Comparison of ENCODE assay signal across 11 cellular contexts in the genomic region with DNA sequence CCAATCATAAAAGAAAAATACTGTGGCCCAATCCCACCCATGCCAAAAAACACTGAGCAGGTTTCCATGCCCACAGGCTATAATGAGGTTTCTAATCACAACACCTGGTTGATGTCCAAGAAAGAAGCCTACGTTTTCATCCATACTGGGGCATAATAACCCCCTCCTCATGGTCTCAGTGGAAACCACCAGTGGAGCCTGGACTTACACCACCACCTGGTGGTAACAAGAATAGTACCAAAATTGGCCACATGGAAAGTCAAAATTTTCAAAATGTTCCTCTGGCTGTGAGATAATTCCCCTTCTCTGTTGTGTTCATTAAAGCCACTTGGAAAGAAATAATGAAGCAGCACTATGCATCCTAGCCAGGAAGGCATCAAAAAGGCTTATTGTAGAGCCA.
A peak's percentile ranks its signal among the peaks of the same experiment; 100 is the strongest.
DNase-seq lines count a peak whose midpoint lies in the region; ATAC-seq and TF ChIP-seq lines count a peak whose summit lies in the region.
"Had no signal": no experiment of that assay in that cellular context is flagged by ENCODE, and none has a peak within 500 bp of the region (broad histone marks: within the 10 kb centered on the region; RNA-seq: fewer than 3 reads in every experiment).

No MANE protein-coding gene starts in this region.

- no peaks in the 10 kb centered on the region for H3K9me2 ChIP-seq in OCI-LY7 (ENCODE audit: insufficient read depth, low read length)

- no peaks in the 10 kb centered on the region for H4K20me1 ChIP-seq in OCI-LY7 (ENCODE audit: insufficient read depth, low read length)

- no peak overlapping the region for H3K4me2 ChIP-seq in OCI-LY7 (ENCODE audit: low read length)

- H3K27ac ChIP-seq in C4-2B (no peak overlapping the region), OCI-LY7 (ENCODE audit: low read depth, low read length, poor library complexity, severe bottlenecking) (no peak overlapping the region)
- H3K27ac ChIP-seq: heart left ventricle had no signal

- no peaks in the 10 kb centered on the region for H3K9me3 ChIP-seq in OCI-LY7 (ENCODE audit: low read length)

- intact Hi-C loops in OCI-LY7 (cut with micrococcal nuclease; ENCODE audit: unreplicated experiment): no loop called here

- H2AFZ ChIP-seq in OCI-LY7 (ENCODE audit: low read length): no peak overlapping the region

- H3K36me3 Mint-ChIP-seq in immature natural killer cell: peaks cover 0 to 3% (median 0%) of the 10 kb centered on the region in 3 donors

- peaks cover 0 to 17% (median 10%) of the 10 kb centered on the region in 6 donors for H3K9me3 Mint-ChIP-seq in immature natural killer cell

- peak; percentile 73 for ATAC-seq in GM21717 (IDR thresholded peaks at IDR 0.05; ENCODE audit: unreplicated experiment)
- ATAC-seq in HG03460 (IDR thresholded peaks at IDR 0.05; ENCODE audit: unreplicated experiment): no peak
- ATAC-seq: heart left ventricle had no signal

- CTCF ChIA-PET in OCI-LY7 (lab: Charles Lee; ENCODE audit: unreplicated experiment): no interaction called here

- H3K4me3 ChIP-seq in OCI-LY7 (ENCODE audit: low read depth, low read length, poor library complexity, severe bottlenecking): no peak overlapping the region
- H3K4me3 ChIP-seq: heart left ventricle had no signal

- H3K4me1 Mint-ChIP-seq in immature natural killer cell: no peaks in the 10 kb centered on the region

- TF ChIP-seq CTCF in C4-2B (conservative IDR thresholded peaks at IDR 0.05) (peak; percentile 65), OCI-LY7 (conservative IDR thresholded peaks at IDR 0.05; ENCODE audit: low read length) (peak; percentile 63)

- no peaks in the 10 kb centered on the region for H3K36me3 ChIP-seq in OCI-LY7 (ENCODE audit: insufficient read depth, low read length)
- H3K36me3 ChIP-seq: heart left ventricle had no signal

- H3K27ac Mint-ChIP-seq in immature natural killer cell: no peak overlapping the region

- H3K4me3 Mint-ChIP-seq in immature natural killer cell: no peak overlapping the region

- DNase-seq in OCI-LY7 (ENCODE audit: low spot score) (peak; percentile 4), iPS DF 19.7 (ENCODE audit: low read depth, low spot score) (peak; percentile 15), A172 (ENCODE audit: low spot score) (no peak), immature natural killer cell (no peak)
- DNase-seq in stimulated activated CD4-positive, alpha-beta T cell treated with anti-CD3 and anti-CD28 coated beads, Interleukin-4, amount 100 ng/mL, for 4 hours: no peak
- DNase-seq: activated CD4-positive, alpha-beta T cell treated with anti-CD3 and anti-CD28 coated beads, Interleukin-2, amount 50 U/mL, for 48 hours; anterior cingulate cortex; heart left ventricle had no signal

- no peaks in the 10 kb centered on the region for H3K4me1 ChIP-seq in OCI-LY7 (ENCODE audit: insufficient read depth, low read length, poor library complexity, severe bottlenecking)
- H3K4me1 ChIP-seq: heart left ventricle had no signal

- no peaks in the 10 kb centered on the region for H3K27me3 Mint-ChIP-seq in immature natural killer cell (ENCODE audit: low read depth in 3 of 3)

- H3K79me2 ChIP-seq in OCI-LY7 (ENCODE audit: insufficient read depth, low read depth, low read length): no peaks in the 10 kb centered on the region

- POLR2A ChIA-PET in OCI-LY7 (lab: Charles Lee): no interaction called here

- no TSS peak for BruUV-seq in OCI-LY7 (replicated peaks; lab: Mats Ljungman, UMichigan)

Comparison
In these comparisons a context has a peak if more than half of its experiments do, and no peak if none do; other contexts are left out.
1. DNase-seq: peak in OCI-LY7 (single experiment) and iPS DF 19.7 (single experiment); none in A172 (single experiment), immature natural killer cell (0 of 3) and stimulated activated CD4-positive, alpha-beta T cell treated with anti-CD3 and anti-CD28 coated beads, Interleukin-4, amount 100 ng/mL, for 4 hours (0 of 2).